Comparison of ENCODE assay signal across 20 cellular contexts in genomic region chr1:38786040-38786436, GRCh38.
"Had no signal": no experiment of that assay in that cellular context is flagged by ENCODE, and none has a peak within 500 bp of the region (broad histone marks: within the 10 kb centered on the region; RNA-seq: fewer than 3 reads in every experiment).

No MANE protein-coding gene starts in this region.

- ATAC-seq: activated T-cell treated with anti-CD3 and anti-CD28 coated beads, Interleukin-2, amount 50 U/mL, for 72 hours; right lobe of liver had no signal

- H3K9me3 Mint-ChIP-seq: activated T-cell treated with anti-CD3 and anti-CD28 coated beads, Interleukin-2, amount 50 U/mL, for 72 hours; central memory CD8-positive, alpha-beta T cell; neural progenitor cell; stimulated activated naive CD8-positive, alpha-beta T cell treated with anti-CD3 and anti-CD28 coated beads, Interleukin-15, Interleukin-2, amounts not matched to agents 100 ng/mL and 50 ng/mL, for 24 hours had no signal

- H3K4me1 Mint-ChIP-seq: central memory CD8-positive, alpha-beta T cell had no signal

- H3K27ac Mint-ChIP-seq: activated T-cell treated with anti-CD3 and anti-CD28 coated beads, Interleukin-2, amount 50 U/mL, for 72 hours; naive B cell; neural progenitor cell; stimulated activated naive CD8-positive, alpha-beta T cell treated with anti-CD3 and anti-CD28 coated beads, Interleukin-15, Interleukin-2, amounts not matched to agents 100 ng/mL and 50 ng/mL, for 24 hours had no signal

- H3K36me3 Mint-ChIP-seq: naive B cell, neural progenitor cell had no signal

- H3K4me3 ChIP-seq: ascending aorta, colonic mucosa, left ventricle myocardium inferior, neural progenitor cell, ovary, right lobe of liver, tibial nerve had no signal

- H3K27me3 ChIP-seq: ascending aorta, neural progenitor cell, ovary had no signal

- DNase-seq: activated CD4-positive, alpha-beta T cell treated with anti-CD3 and anti-CD28 coated beads for 1 hour; activated CD4-positive, alpha-beta T cell treated with anti-CD3 and anti-CD28 coated beads, Interleukin-2, amount 50 U/mL, for 4 hours; activated effector memory CD4-positive, alpha-beta T cell treated with anti-CD3 and anti-CD28 coated beads, Interleukin-2, amount 50 U/mL, for 16 hours; activated naive CD4-positive, alpha-beta T cell treated with anti-CD3 and anti-CD28 coated beads, Interleukin-2, amount 50 U/mL, for 16 hours; activated T-cell treated with anti-CD3 and anti-CD28 coated beads, Interleukin-2, amount 50 U/mL, for 72 hours; colonic mucosa; erythroblast; foreskin melanocyte; left ventricle myocardium inferior; naive B cell; ovary; right lobe of liver; stimulated activated CD4-positive, alpha-beta T cell treated with anti-CD3 and anti-CD28 coated beads, Interleukin-15, amount 100 ng/mL, for 24 hours; stimulated activated CD4-positive, alpha-beta T cell treated with anti-CD3 and anti-CD28 coated beads, Interleukin-2, amount 100 ng/mL, for 48 hours; WERI-Rb-1 had no signal

- H3K36me3 ChIP-seq: ascending aorta, colonic mucosa, left ventricle myocardium inferior, neural progenitor cell, ovary, right lobe of liver, tibial nerve, WERI-Rb-1 had no signal

- H3K27ac ChIP-seq: ascending aorta, colonic mucosa, left ventricle myocardium inferior, neural progenitor cell, ovary, right lobe of liver, tibial nerve, WERI-Rb-1 had no signal

- H3K9me3 ChIP-seq: ascending aorta, colonic mucosa, left ventricle myocardium inferior, ovary, right lobe of liver had no signal

- H3K4me3 Mint-ChIP-seq: activated T-cell treated with anti-CD3 and anti-CD28 coated beads, Interleukin-2, amount 50 U/mL, for 72 hours; central memory CD8-positive, alpha-beta T cell; neural progenitor cell; stimulated activated naive CD8-positive, alpha-beta T cell treated with anti-CD3 and anti-CD28 coated beads, Interleukin-15, Interleukin-2, amounts not matched to agents 100 ng/mL and 50 ng/mL, for 24 hours had no signal

- H3K4me1 ChIP-seq: ascending aorta, colonic mucosa had no signal
